In the genomic region with DNA sequence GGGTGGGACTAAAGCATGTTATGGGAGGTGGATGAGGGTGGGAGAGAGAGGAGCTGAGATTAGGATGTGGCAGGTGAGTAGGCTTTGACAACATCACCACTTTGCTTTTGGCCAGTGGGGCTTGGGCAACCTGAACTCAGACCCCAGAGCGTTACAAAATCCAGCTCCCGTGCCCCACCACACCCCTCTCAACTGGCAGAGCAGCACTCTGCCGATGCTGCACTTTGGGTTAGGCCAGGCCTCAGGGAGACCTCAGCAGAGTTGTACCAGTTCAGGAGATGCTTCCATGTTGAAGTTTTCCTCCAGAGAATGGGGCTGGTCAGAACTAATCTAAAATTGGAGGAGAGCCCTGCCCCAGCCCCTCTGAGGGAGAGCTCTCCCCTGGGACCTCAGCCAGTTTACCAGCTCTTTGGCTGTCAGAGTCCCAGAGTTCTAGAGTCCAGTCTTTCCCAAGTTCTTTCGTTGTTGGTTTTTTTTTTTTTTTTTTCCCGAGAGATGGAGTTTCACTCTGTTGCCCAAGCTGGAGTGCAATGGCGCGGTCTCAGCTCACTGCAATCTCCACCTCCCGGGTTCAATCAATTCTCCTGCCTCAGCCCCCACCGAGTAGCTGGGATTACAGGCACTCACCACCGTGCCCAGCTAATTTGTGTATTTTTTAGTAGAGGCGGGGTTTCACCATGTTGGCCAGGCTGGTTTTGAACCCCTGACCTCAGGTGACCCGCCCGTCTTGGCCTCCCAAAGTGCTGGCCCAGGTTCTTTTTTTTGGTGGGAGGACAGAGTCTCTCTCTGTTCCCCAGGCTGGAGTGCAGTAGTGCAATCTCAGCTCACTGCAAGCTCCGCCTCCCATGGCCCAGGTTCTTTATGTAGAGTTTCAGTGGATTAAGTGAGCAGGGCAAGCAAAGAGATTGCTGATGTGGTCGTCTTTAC, we compare ENCODE assay signal across 29 cellular contexts. TPM values are rescaled to one million over a fixed set of nuclear protein-coding genes. Genes with fewer than 3 reads are reported as not detected.
DNase-seq lines count a peak whose midpoint lies in the region; ATAC-seq, FAIRE-seq and TF ChIP-seq lines count a peak whose summit lies in the region.
"Had no signal": no experiment of that assay in that cellular context is flagged by ENCODE, and none has a peak within 500 bp of the region (broad histone marks: within the 10 kb centered on the region; RNA-seq: fewer than 3 reads in every experiment).

No MANE protein-coding gene starts in this region.

- TF ChIP-seq CTCF in GM23338 (conservative IDR thresholded peaks at IDR 0.05; ENCODE audit: low read depth in 2 of 2) (no peak), liver (IDR thresholded peaks at IDR 0.05; ENCODE audit: low read depth, low read length, missing input control) (no peak)

- H3K27ac ChIP-seq in GM23338 (ENCODE audit: low read depth) (no peak overlapping the region), cingulate gyrus (ENCODE audit: low read depth, low read length) (peak overlapping the region; percentile 54), liver (ENCODE audit: low read depth in 1 of 2, low read length in 2 of 2) (peak overlapping the region; percentile 66 to 80), small intestine (ENCODE audit: low read depth in 1 of 2, low read length in 1 of 2) (no peak overlapping the region)
- H3K27ac ChIP-seq: BLaER1, psoas muscle, VCaP had no signal

- peaks cover 9% of the 10 kb centered on the region for H3K27me3 Mint-ChIP-seq in GM23338 (ENCODE audit: insufficient read depth, low read depth, poor library complexity)
- H3K27me3 Mint-ChIP-seq: activated naive CD8-positive, alpha-beta T cell treated with anti-CD3 and anti-CD28 coated beads, Interleukin-2, amount 10 ng/mL, durations not matched to agents 7 days and 5 days; naive thymus-derived CD4-positive, alpha-beta T cell had no signal

- no peak overlapping the region for H3K4me3 Mint-ChIP-seq in GM23338
- H3K4me3 Mint-ChIP-seq: activated naive CD8-positive, alpha-beta T cell treated with anti-CD3 and anti-CD28 coated beads, Interleukin-2, amount 10 ng/mL, durations not matched to agents 7 days and 5 days; mesothelial cell of epicardium; naive thymus-derived CD4-positive, alpha-beta T cell; T-helper 2 cell treated with Interferon-gamma antibody and Interleukin-4, amounts not matched to agents 5 μg/mL and 100 μg/mL, for 36 hours had no signal

- no peak overlapping the region for H3K4me3 ChIP-seq in GM23338
- H3K4me3 ChIP-seq in liver (ENCODE audit: low read depth in 1 of 3, low read length in 3 of 3): no peak overlapping the region
- H3K4me3 ChIP-seq in small intestine (ENCODE audit: low read depth in 1 of 2, low read length in 2 of 2): no peak overlapping the region
- H3K4me3 ChIP-seq: BLaER1, psoas muscle had no signal

- H3K4me1 Mint-ChIP-seq in GM23338: peaks cover 4% of the 10 kb centered on the region; the same call in 1 of the 3 replicates

- H3K4me1 ChIP-seq in GM23338 (ENCODE audit: insufficient read depth) (no peaks in the 10 kb centered on the region), liver (ENCODE audit: control insufficient read depth in 4 of 4, insufficient read depth in 4 of 4, low read length in 3 of 4) (peaks cover 22 to 70% (median 63%) of the 10 kb centered on the region in 4 donors), small intestine (ENCODE audit: control insufficient read depth in 2 of 2, insufficient read depth in 1 of 2, low read depth in 1 of 2, low read length in 1 of 2) (peaks cover 0 to 9% of the 10 kb centered on the region in 2 donors)
- H3K4me1 ChIP-seq: BLaER1 had no signal

- no peaks in the 10 kb centered on the region for H3K36me3 ChIP-seq in GM23338 (ENCODE audit: insufficient read depth)
- peaks cover 0 to 4% (median 0%) of the 10 kb centered on the region in 4 donors for H3K36me3 ChIP-seq in liver (ENCODE audit: control insufficient read depth in 4 of 4, insufficient read depth in 3 of 4, low read depth in 1 of 4, low read length in 3 of 4)
- peaks cover 0 to 2% of the 10 kb centered on the region in 2 donors for H3K36me3 ChIP-seq in small intestine (ENCODE audit: control insufficient read depth in 2 of 2, insufficient read depth in 2 of 2, low read length in 2 of 2)

- no peak overlapping the region for H2AFZ ChIP-seq in GM23338

- H3K36me3 Mint-ChIP-seq in GM23338 (ENCODE audit: low read depth): peaks cover 4% of the 10 kb centered on the region; the same call in 1 of the 3 replicates

- DNase-seq in GM23338 (ENCODE audit: low spot score) (no peak), small intestine (peak; percentile 19), HTR-8/SVneo (ENCODE audit: insufficient read length, low spot score) (no peak), SIG-M5 (lab: John Stamatoyannopoulos, UW) (no peak), EL (no peak)
- DNase-seq: activated CD4-positive, alpha-beta T cell treated with anti-CD3 and anti-CD28 coated beads for 48 hours; activated effector memory CD4-positive, alpha-beta T cell treated with Interleukin-2 at 50 U/mL for 16 hours; activated naive CD8-positive, alpha-beta T cell treated with anti-CD3 and anti-CD28 coated beads, Interleukin-2, amount 10 ng/mL, durations not matched to agents 7 days and 5 days; DMS153; foreskin fibroblast; head of caudate nucleus; IMR-90; naive thymus-derived CD4-positive, alpha-beta T cell; NCI-H1436 treated with DMSO at 0.1 percent for 48 hours; occipital lobe; psoas muscle; SHP77 treated with DMSO at 0.1 percent for 48 hours; stimulated activated naive CD4-positive, alpha-beta T cell had no signal

- TF ChIP-seq RAD21 in liver (IDR thresholded peaks at IDR 0.05): no peak

- H3K27me3 ChIP-seq in GM23338 (ENCODE audit: insufficient read depth): no peaks in the 10 kb centered on the region
- no peaks in the 10 kb centered on the region for H3K27me3 ChIP-seq in liver (ENCODE audit: control insufficient read depth in 4 of 4, insufficient read depth in 4 of 4, low read length in 3 of 4)
- H3K27me3 ChIP-seq in small intestine (ENCODE audit: control insufficient read depth in 2 of 2, insufficient read depth in 2 of 2, low read length in 2 of 2): no peaks in the 10 kb centered on the region
- H3K27me3 ChIP-seq: BLaER1 had no signal

- H3K9ac ChIP-seq in liver (ENCODE audit: low read depth in 1 of 2, low read length in 2 of 2): no peak overlapping the region
- H3K9ac ChIP-seq: BLaER1 had no signal

- no peaks in the 10 kb centered on the region for H3K9me2 ChIP-seq in GM23338 (ENCODE audit: insufficient read depth)

- H3K4me2 ChIP-seq in GM23338: no peak overlapping the region
- H3K4me2 ChIP-seq: BLaER1 had no signal

- 39% methylated on average over 15 of the region's 15 CpGs for WGBS in liver
- WGBS in small intestine, 3 donors: 35 to 73% (median 50%) methylated on average over 13 to 15 of the region's 15 CpGs

- no peaks in the 10 kb centered on the region for H3K9me3 ChIP-seq in liver (ENCODE audit: control insufficient read depth in 4 of 4, low read length in 3 of 4)
- H3K9me3 ChIP-seq in small intestine (ENCODE audit: control insufficient read depth, low read depth): no peaks in the 10 kb centered on the region
- H3K9me3 ChIP-seq: BLaER1, psoas muscle had no signal

- H3F3A ChIP-seq in GM23338 (replicated peaks; ENCODE audit: low read depth): no peaks in the 10 kb centered on the region

- FAIRE-seq in small intestine (lab: Jason Lieb, UNC): no peak
- no peak for FAIRE-seq in HTR-8/SVneo (lab: Jason Lieb, UNC)
- FAIRE-seq: astrocyte, GM12892, keratinocyte, RCC 7860 had no signal

- no peak overlapping the region for H3K27ac Mint-ChIP-seq in GM23338
- H3K27ac Mint-ChIP-seq: activated naive CD8-positive, alpha-beta T cell treated with anti-CD3 and anti-CD28 coated beads, Interleukin-2, amount 10 ng/mL, durations not matched to agents 7 days and 5 days; mesothelial cell of epicardium; T-helper 2 cell treated with Interferon-gamma antibody and Interleukin-4, amounts not matched to agents 5 μg/mL and 100 μg/mL, for 36 hours had no signal

- no peaks in the 10 kb centered on the region; the same call in 2 of the 3 replicates for H3K9me3 Mint-ChIP-seq in GM23338
- H3K9me3 Mint-ChIP-seq: activated naive CD8-positive, alpha-beta T cell treated with anti-CD3 and anti-CD28 coated beads, Interleukin-2, amount 10 ng/mL, durations not matched to agents 7 days and 5 days; mesothelial cell of epicardium; naive thymus-derived CD4-positive, alpha-beta T cell; T-helper 2 cell treated with Interferon-gamma antibody and Interleukin-4, amounts not matched to agents 5 μg/mL and 100 μg/mL, for 36 hours had no signal

- ATAC-seq in GM23338: peak; percentile 56
- ATAC-seq: HCT116; naive thymus-derived CD4-positive, alpha-beta T cell; psoas muscle had no signal

- no peaks in the 10 kb centered on the region for H3K79me2 ChIP-seq in GM23338 (replicated peaks; ENCODE audit: insufficient read depth)

- no peaks in the 10 kb centered on the region for H4K20me1 ChIP-seq in GM23338 (replicated peaks; ENCODE audit: insufficient read depth)
- H4K20me1 ChIP-seq: BLaER1 had no signal

TF ChIP-seq in GM23338, 12 proteins besides CTCF, POLR2A, EP300 and RAD21:
- no peak for TF ChIP-seq POLR2AphosphoS5 (IDR thresholded peaks at IDR 0.05; ENCODE audit: low read depth)
- TF ChIP-seq JUNB (IDR thresholded peaks at IDR 0.05; ENCODE audit: unreplicated experiment): no peak
- TF ChIP-seq ZNF114 (CRISPR knock-in tag; IDR thresholded peaks at IDR 0.05): no peak
- TF ChIP-seq ZNF331 (CRISPR knock-in tag; IDR thresholded peaks at IDR 0.05; ENCODE audit: low read depth): no peak
TF ChIP-seq in GM23338: peak in this region for 0.

TF ChIP-seq in liver, 16 proteins besides CTCF, POLR2A, EP300 and RAD21 (continues in another document):
- TF ChIP-seq TAF1 (conservative IDR thresholded peaks at IDR 0.05) (no peak), NR2F2 (IDR thresholded peaks at IDR 0.05) (no peak), JUND (IDR thresholded peaks at IDR 0.05) (peak; percentile 36 to 50), HNF4A (conservative IDR thresholded peaks at IDR 0.05) (peak; percentile 87 to 92)
- TF ChIP-seq, protein P1, sequence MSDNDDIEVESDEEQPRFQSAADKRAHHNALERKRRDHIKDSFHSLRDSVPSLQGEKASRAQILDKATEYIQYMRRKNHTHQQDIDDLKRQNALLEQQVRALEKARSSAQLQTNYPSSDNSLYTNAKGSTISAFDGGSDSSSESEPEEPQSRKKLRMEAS (IDR thresholded peaks at IDR 0.05): no peak

RNA-seq across cellular contexts. Expression of gene NUDT2, which starts 17.8 kb away (rescaled TPM):
- total RNA-seq in GM23338 (2014; rRNA removed; shearing (Covaris generic)): 9.5 and 12.1 TPM in 2 replicates
- polyA plus RNA-seq in GM23338 (2016; fragmentation: Nextera tagmentation; extraction: Ambion mirVana) (16.4 and 16.9 TPM in 2 replicates), liver (10 to 100 TPM; 20.7 to 23.5 TPM), small intestine (10 to 100 TPM; 25.5 to 47.3 (median 37.5) TPM)
- 10 to 100 TPM in 1 of 2 donors, 1 to 10 TPM in 1; 9.2 to 10.6 TPM for total RNA-seq in liver

RNA-seq across cellular contexts. Expression of gene KIF24, which starts 18.1 kb away (rescaled TPM):
- total RNA-seq in GM23338 (2014; rRNA removed; shearing (Covaris generic)): 4.4 and 4.7 TPM in 2 replicates
- 1.0 and 1.3 TPM in 2 replicates for polyA plus RNA-seq in GM23338 (2016; fragmentation: Nextera tagmentation; extraction: Ambion mirVana)
- total RNA-seq in liver: 1 to 10 TPM in 1 of 2 donors, under 1 TPM in 1; 0.17 to 4.1 TPM
- under 1 TPM; 0.13 to 0.24 TPM for polyA plus RNA-seq in liver
- polyA plus RNA-seq in small intestine: 1 to 10 TPM in 1 of 3 donors, under 1 TPM in 2; 0.27 to 1.5 (median 0.45) TPM

RNA-seq across cellular contexts. Expression of gene MYORG, which starts 29.6 kb away (rescaled TPM):
- total RNA-seq in GM23338 (2014; rRNA removed; shearing (Covaris generic)): 4.9 and 7.3 TPM in 2 replicates
- polyA plus RNA-seq in GM23338 (2016; fragmentation: Nextera tagmentation; extraction: Ambion mirVana): 1.3 and 1.5 TPM in 2 replicates
- 10 to 100 TPM; 19.0 to 26.6 TPM for total RNA-seq in liver
- 10 to 100 TPM; 11.4 to 19.5 TPM for polyA plus RNA-seq in liver
- polyA plus RNA-seq in small intestine: 10 to 100 TPM in 2 of 3 donors, 1 to 10 TPM in 1; 9.7 to 17.1 (median 10.3) TPM

Comparison
In these comparisons a context has a peak if more than half of its experiments do, and no peak if none do; other contexts are left out.
1. H3K27ac ChIP-seq: peak in cingulate gyrus (single experiment) and liver (2 of 2); none in GM23338 (single experiment) and small intestine (0 of 2).